Comparison of ENCODE assay signal across 16 cellular contexts in genomic region chr6:47581591-47581990, GRCh38.
DNase-seq lines count a peak whose midpoint lies in the region; ATAC-seq lines count a peak whose summit lies in the region.
"Had no signal": no experiment of that assay in that cellular context is flagged by ENCODE, and none has a peak within 500 bp of the region (broad histone marks: within the 10 kb centered on the region; RNA-seq: fewer than 3 reads in every experiment).

No MANE protein-coding gene starts in this region.

- H3K9me3 Mint-ChIP-seq in activated T-helper 1 cell treated with anti-CD3 and anti-CD28 coated beads, Interleukin-12 subunit alpha, Interleukin-12 subunit beta, Interleukin-2, Interleukin-4 antibody, amounts not matched to agents 30 ng/mL and 10 ng/mL and 1 ng/mL, durations not matched to agents 14 hours and 24 hours and 36 hours, result no peaks in the 10 kb centered on the region
- H3K9me3 Mint-ChIP-seq: WTC11 had no signal

- H3K4me3 Mint-ChIP-seq in activated T-helper 1 cell treated with anti-CD3 and anti-CD28 coated beads, Interleukin-12 subunit alpha, Interleukin-12 subunit beta, Interleukin-2, Interleukin-4 antibody, amounts not matched to agents 30 ng/mL and 10 ng/mL and 1 ng/mL, durations not matched to agents 14 hours and 24 hours and 36 hours, result no peak overlapping the region
- H3K4me3 Mint-ChIP-seq: WTC11 had no signal

- no peaks in the 10 kb centered on the region for H3K4me1 Mint-ChIP-seq in activated T-helper 1 cell treated with anti-CD3 and anti-CD28 coated beads, Interleukin-12 subunit alpha, Interleukin-12 subunit beta, Interleukin-2, Interleukin-4 antibody, amounts not matched to agents 30 ng/mL and 10 ng/mL and 1 ng/mL, durations not matched to agents 14 hours and 24 hours and 36 hours (ENCODE audit: low read depth)
- H3K4me1 Mint-ChIP-seq: WTC11 had no signal

- ATAC-seq in GM18499 (IDR thresholded peaks at IDR 0.05; ENCODE audit: insufficient read depth, unreplicated experiment) (peak; percentile 89), GM19468 (IDR thresholded peaks at IDR 0.05; ENCODE audit: extremely low read depth, unreplicated experiment) (peak; percentile 85), HG02759 (IDR thresholded peaks at IDR 0.05; ENCODE audit: unreplicated experiment) (peak; percentile 52), HG03558 (IDR thresholded peaks at IDR 0.05; ENCODE audit: extremely low read depth, unreplicated experiment) (peak; percentile 62)
- ATAC-seq: esophagus mucosa, HCT116, WTC11 had no signal

- H3K27ac Mint-ChIP-seq in activated T-helper 1 cell treated with anti-CD3 and anti-CD28 coated beads, Interleukin-12 subunit alpha, Interleukin-12 subunit beta, Interleukin-2, Interleukin-4 antibody, amounts not matched to agents 30 ng/mL and 10 ng/mL and 1 ng/mL, durations not matched to agents 14 hours and 24 hours and 36 hours, result no peak overlapping the region
- H3K27ac Mint-ChIP-seq: WTC11 had no signal

- DNase-seq in activated T-helper 1 cell treated with anti-CD3 and anti-CD28 coated beads, Interleukin-12 subunit alpha, Interleukin-12 subunit beta, Interleukin-2, Interleukin-4 antibody, amounts not matched to agents 30 ng/mL and 10 ng/mL and 1 ng/mL, durations not matched to agents 14 hours and 24 hours and 36 hours (ENCODE audit: low spot score), result no peak
- DNase-seq in NCI-H345 (lab: John Stamatoyannopoulos, UW), result no peak
- DNase-seq in anterior cingulate cortex (lab: John Stamatoyannopoulos, UW), result no peak
- DNase-seq in stimulated activated CD4-positive, alpha-beta T cell treated with anti-CD3 and anti-CD28 coated beads, Interleukin-4, amount 100 ng/mL, for 1 hour, result no peak
- DNase-seq: cortex of kidney, head of caudate nucleus, KG1, kidney glomerular epithelial cell, NCI-H510A treated with DMSO at 0.1 percent for 48 hours had no signal

- peaks cover 19% of the 10 kb centered on the region for H3K36me3 Mint-ChIP-seq in activated T-helper 1 cell treated with anti-CD3 and anti-CD28 coated beads, Interleukin-12 subunit alpha, Interleukin-12 subunit beta, Interleukin-2, Interleukin-4 antibody, amounts not matched to agents 30 ng/mL and 10 ng/mL and 1 ng/mL, durations not matched to agents 14 hours and 24 hours and 36 hours (ENCODE audit: low read depth)

- intact Hi-C loops in activated T-helper 1 cell treated with anti-CD3 and anti-CD28 coated beads, Interleukin-12 subunit alpha, Interleukin-12 subunit beta, Interleukin-2, Interleukin-4 antibody, amounts not matched to agents 30 ng/mL and 10 ng/mL and 1 ng/mL, durations not matched to agents 14 hours and 24 hours and 36 hours (cut with micrococcal nuclease), result no loop called here

- no peaks in the 10 kb centered on the region for H3K27me3 Mint-ChIP-seq in activated T-helper 1 cell treated with anti-CD3 and anti-CD28 coated beads, Interleukin-12 subunit alpha, Interleukin-12 subunit beta, Interleukin-2, Interleukin-4 antibody, amounts not matched to agents 30 ng/mL and 10 ng/mL and 1 ng/mL, durations not matched to agents 14 hours and 24 hours and 36 hours (ENCODE audit: insufficient read depth)
